ENCODE assay signal across 7 cellular contexts in genomic region chr1:117059678-117060440, GRCh38. TPM values are rescaled to one million over a fixed set of nuclear protein-coding genes. Genes with fewer than 3 reads are reported as not detected.
DNase-seq lines count a peak whose midpoint lies in the region; ATAC-seq, FAIRE-seq and TF ChIP-seq lines count a peak whose summit lies in the region.

Gene TTF2, plus strand, starts transcription at chr1:117060326. Its CDS starts 21 bp downstream, at chr1:117060347.

- H3K27me3 ChIP-seq in hepatocyte: no peaks in the 10 kb centered on the region

- ATAC-seq in HG02973 (IDR thresholded peaks at IDR 0.05; ENCODE audit: unreplicated experiment): peak; percentile 89

- peak within 1 kb of the TSS; percentile 79 for H3K4me2 ChIP-seq in hepatocyte

- H3K4me1 ChIP-seq in hepatocyte (ENCODE audit: insufficient read depth): no peaks in the 10 kb centered on the region

- H3K27me3 Mint-ChIP-seq in T-helper 2 cell treated with Interferon-gamma antibody and Interleukin-4, amounts not matched to agents 5 μg/mL and 100 μg/mL, for 36 hours (ENCODE audit: low read depth): no peaks in the 10 kb centered on the region

- no peaks in the 10 kb centered on the region for H3K9me2 ChIP-seq in hepatocyte (replicated peaks; ENCODE audit: insufficient read depth)

- no peaks in the 10 kb centered on the region for H4K20me1 ChIP-seq in hepatocyte (ENCODE audit: insufficient read depth, poor library complexity, severe bottlenecking)

- H3K36me3 Mint-ChIP-seq in T-helper 2 cell treated with Interferon-gamma antibody and Interleukin-4, amounts not matched to agents 5 μg/mL and 100 μg/mL, for 36 hours (ENCODE audit: low read depth): peaks cover 40% of the 10 kb centered on the region

- DNase-seq in GM18507 (ENCODE audit: extremely low spot score, insufficient read length, low read depth) (peak; percentile 88), NCI-H1930 (lab: John Stamatoyannopoulos, UW) (peak; percentile 96 to 98), astrocyte of the cerebellum (ENCODE audit: low read depth) (peak; percentile 99), hepatocyte (ENCODE audit: low spot score) (peak; percentile 98), renal cortical epithelial cell (ENCODE audit: low read depth) (peak; percentile 99)
- DNase-seq in T-helper 2 cell treated with Interferon-gamma antibody and Interleukin-4, amounts not matched to agents 5 μg/mL and 100 μg/mL, for 36 hours (ENCODE audit: low spot score): peak; percentile 97

- in situ Hi-C loops in astrocyte of the cerebellum (cut with HindIII; ENCODE audit: low sequenced_read_pairs): loop anchor here (25.0 kb wide), 2 partner anchors 227 to 323 kb away; no protein-coding TSS in a partner anchor

- peak within 1 kb of the TSS; percentile 71 for H3K27ac ChIP-seq in hepatocyte

- H3K36me3 ChIP-seq in hepatocyte (replicated peaks; ENCODE audit: insufficient read depth, low read depth): no peaks in the 10 kb centered on the region

- no peak within 1 kb of the TSS for H3K4me3 Mint-ChIP-seq in T-helper 2 cell treated with Interferon-gamma antibody and Interleukin-4, amounts not matched to agents 5 μg/mL and 100 μg/mL, for 36 hours

- no peak within 1 kb of the TSS for H3K27ac Mint-ChIP-seq in T-helper 2 cell treated with Interferon-gamma antibody and Interleukin-4, amounts not matched to agents 5 μg/mL and 100 μg/mL, for 36 hours

- H3K4me1 Mint-ChIP-seq in T-helper 2 cell treated with Interferon-gamma antibody and Interleukin-4, amounts not matched to agents 5 μg/mL and 100 μg/mL, for 36 hours (ENCODE audit: low read depth): peaks cover 53% of the 10 kb centered on the region

- H3K9me3 Mint-ChIP-seq in T-helper 2 cell treated with Interferon-gamma antibody and Interleukin-4, amounts not matched to agents 5 μg/mL and 100 μg/mL, for 36 hours: no peaks in the 10 kb centered on the region

- FAIRE-seq in GM18507 (lab: Jason Lieb, UNC): peak; percentile 99

- no peaks in the 10 kb centered on the region for H3K79me2 ChIP-seq in hepatocyte

- H2AFZ ChIP-seq in hepatocyte: peak within 1 kb of the TSS; percentile 67

- H3K4me3 ChIP-seq in astrocyte of the cerebellum (ENCODE audit: low read depth, low read length): peak within 1 kb of the TSS; percentile 80
- peak within 1 kb of the TSS; percentile 32 for H3K4me3 ChIP-seq in hepatocyte

- TF ChIP-seq CTCF in astrocyte of the cerebellum (IDR thresholded peaks at IDR 0.05; ENCODE audit: low read depth, low read length, missing control alignments): no peak
- TF ChIP-seq CTCF in hepatocyte (IDR thresholded peaks at IDR 0.05; ENCODE audit: poor library complexity): no peak

- no peaks in the 10 kb centered on the region for H3K9me3 ChIP-seq in hepatocyte (ENCODE audit: low read depth)

- WGBS in hepatocyte (ENCODE audit: low lambda C conversion rate, missing lambda C conversion rate): under 1% methylated on average over 48 of the region's 48 CpGs

RNA-seq across cellular contexts. Expression of gene TTF2, which starts in this region (rescaled TPM):
- total RNA-seq in hepatocyte (11.8 and 13.8 TPM in 2 replicates), renal cortical epithelial cell (17.9 and 30.7 TPM in 2 replicates)
- 14.2 and 14.3 TPM in 2 replicates for polyA plus RNA-seq in hepatocyte

Comparison
In these comparisons a context has a peak if more than half of its experiments do, and no peak if none do; other contexts are left out.
1. Peak in every context shown above with its lines: DNase-seq, ATAC-seq, H3K4me3 ChIP-seq and H3K27ac ChIP-seq.